8 cellular contexts compared by ENCODE assay signal in the genomic region with DNA sequence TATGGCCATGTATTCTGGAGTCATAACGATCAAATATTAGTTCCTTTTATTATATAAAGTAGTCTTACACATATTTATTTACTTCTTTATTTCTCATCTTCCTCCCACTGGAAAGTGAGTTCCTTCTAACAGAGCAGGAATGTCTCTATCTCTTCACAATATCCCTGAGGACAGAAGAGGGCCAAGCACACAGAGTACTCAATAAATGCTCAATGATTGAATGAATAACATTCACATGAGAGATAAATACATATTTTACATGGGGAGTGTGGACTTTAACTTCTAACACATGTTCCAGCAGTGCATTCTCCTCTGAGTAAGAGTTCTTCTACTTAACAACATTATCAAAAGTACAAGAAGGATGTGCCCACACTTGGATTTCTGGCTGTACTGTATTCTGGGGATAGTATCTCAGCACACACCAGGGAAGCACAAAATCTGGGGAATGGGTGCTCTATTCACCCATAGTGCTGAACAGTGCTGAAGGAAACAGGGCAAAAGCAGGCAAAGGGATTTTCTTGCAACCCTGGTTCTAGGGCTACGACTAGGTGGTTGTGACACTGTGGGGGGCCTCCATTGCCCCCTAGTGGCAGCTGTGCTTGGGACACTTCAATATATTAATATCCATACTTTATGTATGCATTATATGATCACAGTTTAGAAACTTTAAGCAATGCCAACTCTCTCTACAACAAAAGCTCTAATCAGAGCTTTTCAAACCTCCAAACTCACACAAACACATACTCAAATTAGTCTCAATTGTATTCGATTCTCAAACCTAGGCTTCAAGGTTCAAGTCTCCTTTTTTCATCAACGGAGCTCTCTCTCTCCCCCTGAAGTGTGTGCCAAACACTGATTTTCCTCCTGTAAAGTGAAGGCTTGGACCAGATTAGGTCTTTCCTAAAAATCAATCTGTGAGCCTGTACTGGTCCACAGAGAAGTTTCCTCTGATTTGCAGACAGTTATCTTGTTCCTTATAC.
A peak's percentile ranks its signal among the peaks of the same experiment; 100 is the strongest.
DNase-seq lines count a peak whose midpoint lies in the region; ATAC-seq and TF ChIP-seq lines count a peak whose summit lies in the region.

No MANE protein-coding gene starts in this region.

- CTCF ChIA-PET in AG04450 (lab: Charles Lee): interaction anchor here (0.6 to 4.7 kb wide), 25 partner anchors 12 to 245 kb away, joined by 3 to 54 read pairs (median 4); a partner anchor contains a TSS

- POLR2A ChIA-PET in AG04450 (lab: Yijun Ruan, JAX): no interaction called here

- H3K27me3 ChIP-seq in AG04450 (ENCODE audit: control insufficient read depth, insufficient read depth, low read length): no peaks in the 10 kb centered on the region
- no peaks in the 10 kb centered on the region for H3K27me3 ChIP-seq in aorta (ENCODE audit: control insufficient read depth in 1 of 2, insufficient read depth in 2 of 2, low read length in 1 of 2)

- TF ChIP-seq CTCF in AG04450 (IDR thresholded peaks at IDR 0.05; ENCODE audit: low read depth, low read length): peak; percentile 85
- TF ChIP-seq CTCF in fibroblast of pulmonary artery (IDR thresholded peaks at IDR 0.05; ENCODE audit: low read length, missing control alignments): peak; percentile 90

- no peaks in the 10 kb centered on the region for H3K36me3 ChIP-seq in aorta (ENCODE audit: control insufficient read depth in 1 of 2, insufficient read depth in 2 of 2, low read length in 1 of 2)

- no peak overlapping the region for H3K4me3 ChIP-seq in AG04450 (ENCODE audit: low read depth, low read length)
- H3K4me3 ChIP-seq in fibroblast of pulmonary artery (replicated peaks; ENCODE audit: low read depth, low read length): no peak overlapping the region
- H3K4me3 ChIP-seq in aorta (ENCODE audit: low read length in 2 of 2): no peak overlapping the region

- H3K4me1 ChIP-seq in aorta (ENCODE audit: control insufficient read depth in 1 of 2, insufficient read depth in 2 of 2, low read length in 2 of 2): peaks cover 0 to 3% of the 10 kb centered on the region in 2 donors

- H3K27ac ChIP-seq in AG04450 (ENCODE audit: low read depth, low read length): no peak overlapping the region
- H3K27ac ChIP-seq in aorta (ENCODE audit: low read depth in 1 of 2, low read length in 2 of 2): no peak overlapping the region

- 44 to 55% methylated on average over 4 of the region's 4 CpGs for WGBS in aorta, 2 donors

- ATAC-seq in GM18502 (IDR thresholded peaks at IDR 0.05; ENCODE audit: poor library complexity, unreplicated experiment): peak; percentile 98
- peak; percentile 98 for ATAC-seq in HG02885 (IDR thresholded peaks at IDR 0.05; ENCODE audit: poor library complexity, unreplicated experiment)
- ATAC-seq in aorta (ENCODE audit: low FRiP score): peak; percentile 78

- DNase-seq in AG04450 (ENCODE audit: low read depth, low spot score): peak; percentile 2
- DNase-seq in NCI-H82 treated with DMSO at 0.1 percent for 48 hours (lab: John Stamatoyannopoulos, UW; ENCODE audit: unreplicated experiment): peak; percentile 6
- peak; percentile 34 for DNase-seq in activated T-cell treated with anti-CD3 and anti-CD28 coated beads for 4 hours
- DNase-seq in fibroblast of pulmonary artery (ENCODE audit: low read depth): peak; percentile 77
- peak; percentile 30 for DNase-seq in pons (ENCODE audit: low spot score)
- peak; percentile 53 to 80 for DNase-seq in aorta

- H3K9me3 ChIP-seq in AG04450 (ENCODE audit: control insufficient read depth, insufficient read depth, low read length): no peaks in the 10 kb centered on the region
- H3K9me3 ChIP-seq in aorta (ENCODE audit: control insufficient read depth, low read length): no peaks in the 10 kb centered on the region

- intact Hi-C loops in aorta (cut with DNase I): loop anchor here in 1 of 2 donors (5.0 kb wide), 1 partner anchor 223 kb away; no protein-coding TSS in a partner anchor

Comparison
In these comparisons a context has a peak if more than half of its experiments do, and no peak if none do; other contexts are left out.
1. DNase-seq: peak in every context shown above with its lines; median percentile 77 in fibroblast of pulmonary artery; 66 in aorta; 34 in activated T-cell treated with anti-CD3 and anti-CD28 coated beads for 4 hours; 30 in pons; 6 in NCI-H82 treated with DMSO at 0.1 percent for 48 hours; 2 in AG04450.